Comparison of ENCODE assay signal across 1 cellular context in genomic region chr22:19393704-19394103, GRCh38.
TF ChIP-seq lines count a peak whose summit lies in the region.

No MANE protein-coding gene starts in this region.

TF ChIP-seq in K562, 482 proteins besides CTCF, POLR2A, EP300 and RAD21:
- TF ChIP-seq, protein P1, sequence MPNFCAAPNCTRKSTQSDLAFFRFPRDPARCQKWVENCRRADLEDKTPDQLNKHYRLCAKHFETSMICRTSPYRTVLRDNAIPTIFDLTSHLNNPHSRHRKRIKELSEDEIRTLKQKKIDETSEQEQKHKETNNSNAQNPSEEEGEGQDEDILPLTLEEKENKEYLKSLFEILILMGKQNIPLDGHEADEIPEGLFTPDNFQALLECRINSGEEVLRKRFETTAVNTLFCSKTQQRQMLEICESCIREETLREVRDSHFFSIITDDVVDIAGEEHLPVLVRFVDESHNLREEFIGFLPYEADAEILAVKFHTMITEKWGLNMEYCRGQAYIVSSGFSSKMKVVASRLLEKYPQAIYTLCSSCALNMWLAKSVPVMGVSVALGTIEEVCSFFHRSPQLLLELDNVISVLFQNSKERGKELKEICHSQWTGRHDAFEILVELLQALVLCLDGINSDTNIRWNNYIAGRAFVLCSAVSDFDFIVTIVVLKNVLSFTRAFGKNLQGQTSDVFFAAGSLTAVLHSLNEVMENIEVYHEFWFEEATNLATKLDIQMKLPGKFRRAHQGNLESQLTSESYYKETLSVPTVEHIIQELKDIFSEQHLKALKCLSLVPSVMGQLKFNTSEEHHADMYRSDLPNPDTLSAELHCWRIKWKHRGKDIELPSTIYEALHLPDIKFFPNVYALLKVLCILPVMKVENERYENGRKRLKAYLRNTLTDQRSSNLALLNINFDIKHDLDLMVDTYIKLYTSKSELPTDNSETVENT (CRISPR knock-in tag; IDR thresholded peaks at IDR 0.05), result 0 out of 2 replicates have a peak, but pooled peaks have one; percentile 21
- TF ChIP-seq ILF3 (IDR thresholded peaks at IDR 0.05; ENCODE audit: borderline replicate concordance) (peak; percentile 41; the same call in 1 of the 2 replicates), AFF4 (CRISPR knock-in tag; IDR thresholded peaks at IDR 0.05) (no peak), GTF2F1 (IDR thresholded peaks at IDR 0.05; ENCODE audit: low read depth, low read length) (no peak), TOE1 (IDR thresholded peaks at IDR 0.05; ENCODE audit: borderline replicate concordance) (no peak), TOE1 (CRISPR knock-in tag; IDR thresholded peaks at IDR 0.05; ENCODE audit: borderline replicate concordance, low read depth) (peak; percentile 29; the same call in 1 of the 2 replicates), ZNF609 (CRISPR knock-in tag; IDR thresholded peaks at IDR 0.05; ENCODE audit: borderline replicate concordance) (peak; percentile 71; the same call in 1 of the 2 replicates), PML (IDR thresholded peaks at IDR 0.05; ENCODE audit: low read length) (0 out of 2 replicates have a peak, but pooled peaks have one; percentile 10), ZSCAN29 (IDR thresholded peaks at IDR 0.05) (0 out of 2 replicates have a peak, but pooled peaks have one; percentile 54), KDM2B (CRISPR knock-in tag; IDR thresholded peaks at IDR 0.05) (no peak), DEAF1 (CRISPR knock-in tag; IDR thresholded peaks at IDR 0.05) (0 out of 2 replicates have a peak, but pooled peaks have one; percentile 3), BRF1 (IDR thresholded peaks at IDR 0.05; ENCODE audit: borderline replicate concordance, extremely low read depth, insufficient read length) (no peak), NR2C2 (CRISPR knock-in tag; IDR thresholded peaks at IDR 0.05) (0 out of 2 replicates have a peak, but pooled peaks have one; percentile 61), NR2C2 (tag; IDR thresholded peaks at IDR 0.05) (no peak), CAMTA2 (CRISPR knock-in tag; conservative IDR thresholded peaks at IDR 0.05) (0 out of 2 replicates have a peak, but pooled peaks have one; percentile 26), MTF1 (CRISPR knock-in tag; IDR thresholded peaks at IDR 0.05; ENCODE audit: borderline replicate concordance) (0 out of 2 replicates have a peak, but pooled peaks have one; percentile 43), WHSC1 (IDR thresholded peaks at IDR 0.05; ENCODE audit: low read length) (peak; percentile 97)
- TF ChIP-seq, protein P2, sequence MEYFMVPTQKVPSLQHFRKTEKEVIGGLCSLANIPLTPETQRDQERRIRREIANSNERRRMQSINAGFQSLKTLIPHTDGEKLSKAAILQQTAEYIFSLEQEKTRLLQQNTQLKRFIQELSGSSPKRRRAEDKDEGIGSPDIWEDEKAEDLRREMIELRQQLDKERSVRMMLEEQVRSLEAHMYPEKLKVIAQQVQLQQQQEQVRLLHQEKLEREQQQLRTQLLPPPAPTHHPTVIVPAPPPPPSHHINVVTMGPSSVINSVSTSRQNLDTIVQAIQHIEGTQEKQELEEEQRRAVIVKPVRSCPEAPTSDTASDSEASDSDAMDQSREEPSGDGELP (CRISPR knock-in tag; IDR thresholded peaks at IDR 0.05; ENCODE audit: borderline replicate concordance), result no peak
- TF ChIP-seq, protein P3, sequence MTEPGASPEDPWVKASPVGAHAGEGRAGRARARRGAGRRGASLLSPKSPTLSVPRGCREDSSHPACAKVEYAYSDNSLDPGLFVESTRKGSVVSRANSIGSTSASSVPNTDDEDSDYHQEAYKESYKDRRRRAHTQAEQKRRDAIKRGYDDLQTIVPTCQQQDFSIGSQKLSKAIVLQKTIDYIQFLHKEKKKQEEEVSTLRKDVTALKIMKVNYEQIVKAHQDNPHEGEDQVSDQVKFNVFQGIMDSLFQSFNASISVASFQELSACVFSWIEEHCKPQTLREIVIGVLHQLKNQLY (CRISPR knock-in tag; conservative IDR thresholded peaks at IDR 0.05), result peak in 1 of 2 experiments; percentile 44; a peak in 1 of 4 replicates
- TF ChIP-seq, protein P4, sequence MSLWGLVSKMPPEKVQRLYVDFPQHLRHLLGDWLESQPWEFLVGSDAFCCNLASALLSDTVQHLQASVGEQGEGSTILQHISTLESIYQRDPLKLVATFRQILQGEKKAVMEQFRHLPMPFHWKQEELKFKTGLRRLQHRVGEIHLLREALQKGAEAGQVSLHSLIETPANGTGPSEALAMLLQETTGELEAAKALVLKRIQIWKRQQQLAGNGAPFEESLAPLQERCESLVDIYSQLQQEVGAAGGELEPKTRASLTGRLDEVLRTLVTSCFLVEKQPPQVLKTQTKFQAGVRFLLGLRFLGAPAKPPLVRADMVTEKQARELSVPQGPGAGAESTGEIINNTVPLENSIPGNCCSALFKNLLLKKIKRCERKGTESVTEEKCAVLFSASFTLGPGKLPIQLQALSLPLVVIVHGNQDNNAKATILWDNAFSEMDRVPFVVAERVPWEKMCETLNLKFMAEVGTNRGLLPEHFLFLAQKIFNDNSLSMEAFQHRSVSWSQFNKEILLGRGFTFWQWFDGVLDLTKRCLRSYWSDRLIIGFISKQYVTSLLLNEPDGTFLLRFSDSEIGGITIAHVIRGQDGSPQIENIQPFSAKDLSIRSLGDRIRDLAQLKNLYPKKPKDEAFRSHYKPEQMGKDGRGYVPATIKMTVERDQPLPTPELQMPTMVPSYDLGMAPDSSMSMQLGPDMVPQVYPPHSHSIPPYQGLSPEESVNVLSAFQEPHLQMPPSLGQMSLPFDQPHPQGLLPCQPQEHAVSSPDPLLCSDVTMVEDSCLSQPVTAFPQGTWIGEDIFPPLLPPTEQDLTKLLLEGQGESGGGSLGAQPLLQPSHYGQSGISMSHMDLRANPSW (CRISPR knock-in tag; IDR thresholded peaks at IDR 0.05), result 0 out of 2 replicates have a peak, but pooled peaks have one; percentile 34
- TF ChIP-seq, protein P5, sequence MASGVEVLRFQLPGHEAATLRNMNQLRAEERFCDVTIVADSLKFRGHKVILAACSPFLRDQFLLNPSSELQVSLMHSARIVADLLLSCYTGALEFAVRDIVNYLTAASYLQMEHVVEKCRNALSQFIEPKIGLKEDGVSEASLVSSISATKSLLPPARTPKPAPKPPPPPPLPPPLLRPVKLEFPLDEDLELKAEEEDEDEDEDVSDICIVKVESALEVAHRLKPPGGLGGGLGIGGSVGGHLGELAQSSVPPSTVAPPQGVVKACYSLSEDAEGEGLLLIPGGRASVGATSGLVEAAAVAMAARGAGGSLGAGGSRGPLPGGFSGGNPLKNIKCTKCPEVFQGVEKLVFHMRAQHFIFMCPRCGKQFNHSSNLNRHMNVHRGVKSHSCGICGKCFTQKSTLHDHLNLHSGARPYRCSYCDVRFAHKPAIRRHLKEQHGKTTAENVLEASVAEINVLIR (CRISPR knock-in tag; IDR thresholded peaks at IDR 0.05), result 0 out of 2 replicates have a peak, but pooled peaks have one; percentile 13
